In genomic region chr7:114426824-114427223, GRCh38 we compare ENCODE assay signal across 9 cellular contexts. TPM values are rescaled to one million over a fixed set of nuclear protein-coding genes. Genes with fewer than 3 reads are reported as not detected.
DNase-seq lines count a peak whose midpoint lies in the region; ATAC-seq and TF ChIP-seq lines count a peak whose summit lies in the region.
"Had no signal": no experiment of that assay in that cellular context is flagged by ENCODE, and none has a peak within 500 bp of the region (broad histone marks: within the 10 kb centered on the region; RNA-seq: fewer than 3 reads in every experiment).

No MANE protein-coding gene starts in this region.

- H3K79me2 ChIP-seq in SK-N-SH (ENCODE audit: insufficient read depth) = no peaks in the 10 kb centered on the region
- H3K79me2 ChIP-seq in hepatocyte = no peaks in the 10 kb centered on the region

- in situ Hi-C loops in IMR-90 (cut with MboI; ENCODE audit: low sequenced_read_pairs) = no loop called here

- H2AK9ac ChIP-seq in IMR-90 (replicated peaks; ENCODE audit: low read depth, low read length, poor library complexity) = no peak overlapping the region

- POLR2A ChIA-PET in BJ (lab: Charles Lee) (no interaction called here), IMR-90 (lab: Charles Lee; ENCODE audit: unreplicated experiment) (no interaction called here), SK-N-SH (lab: Yijun Ruan, JAX) (no interaction called here)

- TF ChIP-seq RAD21 in IMR-90 (IDR thresholded peaks at IDR 0.05; ENCODE audit: low read length) = peak; percentile 35; the same call in 1 of the 2 replicates
- TF ChIP-seq RAD21 in SK-N-SH (IDR thresholded peaks at IDR 0.05; ENCODE audit: low read length) = no peak

- H3K36me3 ChIP-seq in BJ (ENCODE audit: control insufficient read depth, insufficient read depth, low read length) (no peaks in the 10 kb centered on the region), IMR-90 (ENCODE audit: control insufficient read depth, insufficient read depth, low read length) (no peaks in the 10 kb centered on the region), SK-N-SH (replicated peaks in 1 of 2; ENCODE audit: control insufficient read depth in 1 of 2, insufficient read depth in 2 of 2, low read length in 1 of 2) (no peaks in the 10 kb centered on the region), hepatocyte (replicated peaks; ENCODE audit: insufficient read depth, low read depth) (no peaks in the 10 kb centered on the region)

- H3K27ac ChIP-seq in IMR-90 (ENCODE audit: insufficient read depth, low read length) = no peak overlapping the region
- no peak overlapping the region for H3K27ac ChIP-seq in SK-N-SH (ENCODE audit: low read depth in 2 of 2, low read length in 1 of 2)
- H3K27ac ChIP-seq in hepatocyte = no peak overlapping the region

- no TSS peak for BruUV-seq in IMR-90 (replicated peaks; lab: Mats Ljungman, UMichigan)

- no peak overlapping the region for H2BK15ac ChIP-seq in IMR-90 (ENCODE audit: low read depth, low read length)

- WGBS in IMR-90 (ENCODE audit: extremely low coverage in 2 of 2, insufficient read length in 1 of 2), 2 experiments = no CpG with 5 or more reads among the region's 4 CpGs
- 2% methylated on average over 4 of the region's 4 CpGs for WGBS in SK-N-SH (ENCODE audit: low lambda C conversion rate)
- WGBS in hepatocyte (ENCODE audit: low lambda C conversion rate, missing lambda C conversion rate) = 58% methylated on average over 4 of the region's 4 CpGs

- H3K4me1 ChIP-seq in IMR-90 (ENCODE audit: control insufficient read depth, insufficient read depth, low read length) = no peaks in the 10 kb centered on the region
- H3K4me1 ChIP-seq in SK-N-SH (ENCODE audit: control insufficient read depth in 1 of 2, insufficient read depth in 2 of 2, low read depth in 1 of 2, low read length in 1 of 2) = no peaks in the 10 kb centered on the region
- no peaks in the 10 kb centered on the region for H3K4me1 ChIP-seq in hepatocyte (ENCODE audit: insufficient read depth)

- no peaks in the 10 kb centered on the region for H3F3A ChIP-seq in SK-N-SH (replicated peaks; ENCODE audit: insufficient read depth)

- H3K18ac ChIP-seq in IMR-90 (ENCODE audit: low read depth, low read length) = no peak overlapping the region

- no peak overlapping the region for H4K8ac ChIP-seq in IMR-90 (ENCODE audit: low read depth in 2 of 2, low read length in 2 of 2)

- H2AK5ac ChIP-seq in IMR-90 (ENCODE audit: low read depth, low read length) = no peak overlapping the region

- no peak for TF ChIP-seq POLR2A in IMR-90 (IDR thresholded peaks at IDR 0.05; ENCODE audit: low read depth, low read length)

- no peak overlapping the region for H4K91ac ChIP-seq in IMR-90 (ENCODE audit: insufficient read depth, low read depth, low read length)

- no peak overlapping the region for H3K23ac ChIP-seq in IMR-90 (ENCODE audit: low read depth, low read length)

- intact Hi-C loops in IMR-90 (cut with micrococcal nuclease) = loop anchor here (1.0 to 5.0 kb wide), 4 partner anchors 110 to 1425 kb away; no protein-coding TSS in a partner anchor

- DNase-seq in BJ (ENCODE audit: low read depth) = no peak
- peak; percentile 36 for DNase-seq in IMR-90
- DNase-seq in SK-N-SH = no peak
- DNase-seq in hepatocyte (ENCODE audit: low spot score) = peak; percentile 34
- DNase-seq in NOMO-1 treated with DMSO at 0.1 percent for 48 hours (lab: John Stamatoyannopoulos, UW; ENCODE audit: unreplicated experiment) = no peak
- no peak for DNase-seq in NCI-H526 treated with DMSO at 0.1 percent for 48 hours (lab: John Stamatoyannopoulos, UW)
- no peak for DNase-seq in SKM-1 (lab: John Stamatoyannopoulos, UW; ENCODE audit: unreplicated experiment)
- no peak for DNase-seq in activated effector memory CD4-positive, alpha-beta T cell treated with anti-CD3 and anti-CD28 coated beads, Interleukin-2, amount 50 U/mL, for 16 hours
- DNase-seq: stimulated activated CD4-positive, alpha-beta T cell treated with anti-CD3 and anti-CD28 coated beads, Interleukin-2, amount 100 ng/mL, for 48 hours had no signal

- no peak overlapping the region for H2BK5ac ChIP-seq in IMR-90 (ENCODE audit: low read depth, low read length, poor library complexity, severe bottlenecking)

- H3K4me2 ChIP-seq in IMR-90 (ENCODE audit: low read depth, low read length) = no peak overlapping the region
- H3K4me2 ChIP-seq in SK-N-SH = no peak overlapping the region
- H3K4me2 ChIP-seq in hepatocyte = no peak overlapping the region

- H2BK20ac ChIP-seq in IMR-90 (ENCODE audit: low read depth, low read length) = no peak overlapping the region

- H3K9ac ChIP-seq in IMR-90 (ENCODE audit: low read depth, low read length) = no peak overlapping the region
- H3K9ac ChIP-seq in SK-N-SH = no peak overlapping the region

- CTCF ChIA-PET in BJ (lab: Yijun Ruan, JAX) = interaction anchor here (0.9 to 3.0 kb wide), 7 partner anchors 12 to 1426 kb away, joined by 3 to 13 read pairs (median 3); partner anchors contain the start of gene FOXP2
- CTCF ChIA-PET in IMR-90 (lab: Yijun Ruan, JAX) = interaction anchor here (0.5 to 2.2 kb wide), 16 partner anchors 8 to 1423 kb away, joined by 3 to 16 read pairs (median 4); partner anchors contain the start of gene FOXP2
- CTCF ChIA-PET in SK-N-SH (lab: Yijun Ruan, JAX) = interaction anchor here (1.7 kb wide), 1 partner anchor 21 kb away, joined by 6 read pairs; no protein-coding TSS in a partner anchor

- H3K4me3 ChIP-seq in BJ (ENCODE audit: low read depth, low read length) (no peak overlapping the region), IMR-90 (ENCODE audit: insufficient read depth, low read depth, low read length) (no peak overlapping the region), SK-N-SH (ENCODE audit: low read depth in 2 of 2, low read length in 1 of 2) (no peak overlapping the region), hepatocyte (no peak overlapping the region)

- H3K56ac ChIP-seq in IMR-90 (ENCODE audit: extremely low read depth, insufficient read depth, low read length) = no peak overlapping the region

- dilution Hi-C loops in IMR-90 (cut with HindIII; ENCODE audit: low sequenced_read_pairs, unreplicated experiment) = no loop called here

- no peak for TF ChIP-seq EP300 in SK-N-SH (IDR thresholded peaks at IDR 0.05; ENCODE audit: borderline replicate concordance in 1 of 2, low read depth in 1 of 2, low read length in 1 of 2)

- no peaks in the 10 kb centered on the region for H3K9me3 ChIP-seq in IMR-90 (ENCODE audit: control insufficient read depth, insufficient read depth, low read length)
- H3K9me3 ChIP-seq in SK-N-SH = no peaks in the 10 kb centered on the region
- H3K9me3 ChIP-seq in hepatocyte (ENCODE audit: low read depth) = no peaks in the 10 kb centered on the region

- no peak overlapping the region for H3K4ac ChIP-seq in IMR-90 (ENCODE audit: low read depth, low read length)

- no peak overlapping the region for H3K14ac ChIP-seq in IMR-90 (replicated peaks; ENCODE audit: low read depth, low read length)

- ATAC-seq in IMR-90 (ENCODE audit: low read depth) = peak; percentile 53; the same call in 1 of the 2 replicates

- no peaks in the 10 kb centered on the region for H3K27me3 ChIP-seq in BJ (ENCODE audit: control insufficient read depth, insufficient read depth, low read length)
- no peaks in the 10 kb centered on the region for H3K27me3 ChIP-seq in IMR-90 (ENCODE audit: control insufficient read depth, insufficient read depth, low read length)
- H3K27me3 ChIP-seq in SK-N-SH (ENCODE audit: insufficient read depth) = no peaks in the 10 kb centered on the region; the same call in 1 of the 2 replicates
- H3K27me3 ChIP-seq in hepatocyte = no peaks in the 10 kb centered on the region

- TF ChIP-seq CTCF in BJ (IDR thresholded peaks at IDR 0.05; ENCODE audit: insufficient read depth, low read depth, low read length) = peak; percentile 45
- TF ChIP-seq CTCF in IMR-90 (conservative IDR thresholded peaks at IDR 0.05; ENCODE audit: low read depth, low read length) = peak; percentile 43
- peak; percentile 52 for TF ChIP-seq CTCF in SK-N-SH (IDR thresholded peaks at IDR 0.05)
- peak; percentile 53 for TF ChIP-seq CTCF in hepatocyte (IDR thresholded peaks at IDR 0.05; ENCODE audit: poor library complexity)

- H4K5ac ChIP-seq in IMR-90 (ENCODE audit: low read depth, low read length) = no peak overlapping the region

- H2AFZ ChIP-seq in IMR-90 (replicated peaks; ENCODE audit: low read length, poor library complexity) = no peak overlapping the region
- no peak overlapping the region for H2AFZ ChIP-seq in SK-N-SH (ENCODE audit: low read depth)
- no peak overlapping the region for H2AFZ ChIP-seq in hepatocyte

- H3K9me2 ChIP-seq in SK-N-SH (no peaks in the 10 kb centered on the region; the same call in 1 of the 2 replicates), hepatocyte (replicated peaks; ENCODE audit: insufficient read depth) (no peaks in the 10 kb centered on the region)

- H3K79me1 ChIP-seq in IMR-90 (ENCODE audit: low read depth in 1 of 2, low read length in 2 of 2) = no peaks in the 10 kb centered on the region

- no peaks in the 10 kb centered on the region for H4K20me1 ChIP-seq in IMR-90 (ENCODE audit: insufficient read depth, low read length)
- no peaks in the 10 kb centered on the region for H4K20me1 ChIP-seq in SK-N-SH (ENCODE audit: insufficient read depth)
- H4K20me1 ChIP-seq in hepatocyte (ENCODE audit: insufficient read depth, poor library complexity, severe bottlenecking) = no peaks in the 10 kb centered on the region

- H2BK120ac ChIP-seq in IMR-90 (ENCODE audit: low read depth, low read length) = no peak overlapping the region

- no peaks in the 10 kb centered on the region for H3K9me1 ChIP-seq in IMR-90 (ENCODE audit: insufficient read depth, low read length)

TF ChIP-seq in IMR-90, 13 proteins besides CTCF, POLR2A, EP300 and RAD21 (continues in another document):
- peak; percentile 30; the same call in 1 of the 2 replicates for TF ChIP-seq SMC3 (IDR thresholded peaks at IDR 0.05; ENCODE audit: low read depth, low read length)
- TF ChIP-seq MAZ (IDR thresholded peaks at IDR 0.05; ENCODE audit: borderline replicate concordance, low read depth, low read length) = no peak

TF ChIP-seq in SK-N-SH, 30 proteins besides CTCF, POLR2A, EP300 and RAD21 (continues in another document):
- TF ChIP-seq TCF12 (IDR thresholded peaks at IDR 0.05) (no peak), NRF1 (IDR thresholded peaks at IDR 0.05; ENCODE audit: low read depth, low read length) (no peak), MEF2A (IDR thresholded peaks at IDR 0.05; ENCODE audit: borderline replicate concordance, low read depth) (no peak), POLR2AphosphoS5 (IDR thresholded peaks at IDR 0.05; ENCODE audit: low read depth, low read length) (no peak)

RNA-seq across cellular contexts. Expression of gene FOXP2, which starts 12.2 kb away (rescaled TPM):
- polyA plus RNA-seq in BJ (2011; rRNA removed) (0.59 and 0.66 TPM in 2 replicates), IMR-90 (2012; rRNA removed) (0.89 and 1.4 TPM in 2 replicates), SK-N-SH (2012; rRNA removed) (not detected in 2 replicates), hepatocyte (8.1 and 10.0 TPM in 2 replicates)
- polyA minus RNA-seq in BJ (2011; rRNA and poly(A)+ RNA removed) = 0.47 and 1.4 TPM in 2 replicates
- total RNA-seq in IMR-90 (2012; rRNA removed) (1.1 and 1.7 TPM in 2 replicates), hepatocyte (14.7 and 21.1 TPM in 2 replicates)
- polyA plus RNA-seq in IMR-90 (2012; cell fraction: cytosol; rRNA removed) = 0.66 and 0.89 TPM in 2 replicates
- polyA plus RNA-seq in IMR-90 (2012; cell fraction: nucleus; rRNA removed; ENCODE audit: low replicate concordance) = 0.76 and 1.9 TPM in 2 replicates
- not detected in 2 replicates for polyA plus RNA-seq in SK-N-SH (2012; cell fraction: cytosol; rRNA removed)
- polyA plus RNA-seq in SK-N-SH (2012; cell fraction: nucleus; rRNA removed) = not detected in 2 replicates

Comparison
In these comparisons a context has a peak if more than half of its experiments do, and no peak if none do; other contexts are left out.
1. DNase-seq: peak in IMR-90 (single experiment) and hepatocyte (single experiment); none in BJ (single experiment), SK-N-SH (single experiment), NOMO-1 treated with DMSO at 0.1 percent for 48 hours (single experiment), NCI-H526 treated with DMSO at 0.1 percent for 48 hours (single experiment), SKM-1 (single experiment) and activated effector memory CD4-positive, alpha-beta T cell treated with anti-CD3 and anti-CD28 coated beads, Interleukin-2, amount 50 U/mL, for 16 hours (single experiment).
2. Peak in every context shown above with its lines, with median percentiles within 50 percentile points of each other: CTCF ChIP-seq.